14 cellular contexts compared by ENCODE assay signal in the genomic region with DNA sequence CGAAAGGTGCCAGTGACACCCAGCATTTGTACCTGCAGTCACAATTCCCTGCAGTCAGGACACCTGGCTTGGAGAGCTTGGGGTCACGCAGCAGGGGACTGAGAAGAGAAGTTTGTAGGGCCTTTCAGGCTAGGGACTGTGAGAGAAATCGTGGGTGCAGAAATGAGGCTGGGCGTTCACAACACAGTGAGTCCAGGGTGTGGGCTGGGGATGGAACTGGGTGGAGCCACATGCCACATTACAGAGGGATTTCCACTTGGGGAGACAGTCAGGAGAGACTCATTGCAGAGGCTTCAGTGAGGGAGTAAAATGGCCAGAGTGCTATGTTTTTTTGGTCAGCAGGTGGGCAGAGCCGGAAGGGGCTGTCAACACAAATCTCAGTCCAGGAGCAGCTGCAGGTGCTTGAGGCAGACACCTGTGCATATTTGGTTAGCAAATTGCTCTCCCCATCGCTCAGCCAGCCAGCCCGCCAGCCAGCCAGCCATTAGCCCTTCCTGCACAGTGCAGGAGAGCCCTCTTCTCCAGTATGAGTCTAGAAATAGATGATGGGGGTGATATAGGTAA. TPM values are rescaled to one million over a fixed set of nuclear protein-coding genes. Genes with fewer than 3 reads are reported as not detected.
DNase-seq lines count a peak whose midpoint lies in the region; ATAC-seq lines count a peak whose summit lies in the region.
"Had no signal": no experiment of that assay in that cellular context is flagged by ENCODE, and none has a peak within 500 bp of the region (broad histone marks: within the 10 kb centered on the region; RNA-seq: fewer than 3 reads in every experiment).

No MANE protein-coding gene starts in this region.

- H3K4me1 ChIP-seq in naive thymus-derived CD4-positive, alpha-beta T cell (ENCODE audit: control insufficient read depth in 2 of 2, insufficient read depth in 2 of 2, low read length in 2 of 2): peaks cover 9 to 30% of the 10 kb centered on the region in 2 donors

- intact Hi-C loops in naive thymus-derived CD4-positive, alpha-beta T cell (cut with micrococcal nuclease): loop anchor here in 1 of 2 donors (10.0 kb wide), 2 partner anchors 156 to 606 kb away; a partner anchor contains a TSS

- POLR2A ChIA-PET in naive thymus-derived CD4-positive, alpha-beta T cell (lab: Charles Lee): interaction anchor here (1.1 to 1.2 kb wide), 2 partner anchors 10 to 73 kb away, joined by 3 read pairs; no protein-coding TSS in a partner anchor

- peaks cover 0 to 3% (median 0%) of the 10 kb centered on the region in 5 donors for H3K27me3 Mint-ChIP-seq in naive thymus-derived CD4-positive, alpha-beta T cell
- H3K27me3 Mint-ChIP-seq: activated CD4-positive, alpha-beta T cell treated with anti-CD3 and anti-CD28 coated beads, Interleukin-2, amount 10 ng/mL, durations not matched to agents 7 days and 5 days; activated naive CD8-positive, alpha-beta T cell treated with anti-CD3 and anti-CD28 coated beads, Interleukin-2, amount 10 ng/mL, durations not matched to agents 7 days and 5 days had no signal

- peak overlapping the region in 5 of 10 donors; percentile 5 to 59 (median 14) for H3K4me3 Mint-ChIP-seq in naive thymus-derived CD4-positive, alpha-beta T cell
- H3K4me3 Mint-ChIP-seq: activated CD4-positive, alpha-beta T cell treated with anti-CD3 and anti-CD28 coated beads, Interleukin-2, amount 10 ng/mL, durations not matched to agents 7 days and 5 days; activated naive CD8-positive, alpha-beta T cell treated with anti-CD3 and anti-CD28 coated beads, Interleukin-2, amount 10 ng/mL, durations not matched to agents 7 days and 5 days had no signal

- no peak overlapping the region for H3K27ac ChIP-seq in naive thymus-derived CD4-positive, alpha-beta T cell (ENCODE audit: low read depth, low read length)
- H3K27ac ChIP-seq: dorsolateral prefrontal cortex, thoracic aorta had no signal

- no peak overlapping the region for H3K4me3 ChIP-seq in naive thymus-derived CD4-positive, alpha-beta T cell (ENCODE audit: low read length)
- H3K4me3 ChIP-seq: dorsolateral prefrontal cortex, thoracic aorta had no signal

- no peaks in the 10 kb centered on the region for H3K27me3 ChIP-seq in naive thymus-derived CD4-positive, alpha-beta T cell (ENCODE audit: control insufficient read depth in 2 of 2, insufficient read depth in 2 of 2, low read length in 2 of 2)

- DNase-seq in DMS53 (lab: John Stamatoyannopoulos, UW) (peak; percentile 91), NCI-H146 (lab: John Stamatoyannopoulos, UW) (peak; percentile 94), SHP77 (lab: John Stamatoyannopoulos, UW) (peak; percentile 67 to 85), hippocampal formation (lab: John Stamatoyannopoulos, UW) (no peak), AG08396 (ENCODE audit: low spot score) (no peak)
- no peak for DNase-seq in naive thymus-derived CD4-positive, alpha-beta T cell
- no peak for DNase-seq in activated CD4-positive, CD25-positive, alpha-beta regulatory T cell (lab: John Stamatoyannopoulos, UW)
- DNase-seq: activated CD4-positive, alpha-beta T cell treated with anti-CD3 and anti-CD28 coated beads, Interleukin-2, amount 10 ng/mL, durations not matched to agents 7 days and 5 days; activated naive CD8-positive, alpha-beta T cell treated with anti-CD3 and anti-CD28 coated beads, Interleukin-2, amount 10 ng/mL, durations not matched to agents 7 days and 5 days; Right ventricle myocardium superior; stimulated activated CD4-positive, alpha-beta T cell treated with anti-CD3 and anti-CD28 coated beads, Interleukin-1b, Interleukin-23, amount 100 ng/mL, for 48 hours had no signal

- H3K4me1 Mint-ChIP-seq in naive thymus-derived CD4-positive, alpha-beta T cell: peaks cover 42 to 81% (median 72%) of the 10 kb centered on the region in 7 donors

- no peaks in the 10 kb centered on the region for H3K9me3 ChIP-seq in naive thymus-derived CD4-positive, alpha-beta T cell (ENCODE audit: control insufficient read depth in 2 of 3, low read length in 3 of 3)
- H3K9me3 ChIP-seq: thoracic aorta had no signal

- ATAC-seq in naive thymus-derived CD4-positive, alpha-beta T cell: no peak
- ATAC-seq in GM18519 (IDR thresholded peaks at IDR 0.05; ENCODE audit: low FRiP score, unreplicated experiment): no peak

- peaks cover 0 to 9% (median 0%) of the 10 kb centered on the region in 5 donors for H3K36me3 Mint-ChIP-seq in naive thymus-derived CD4-positive, alpha-beta T cell

- peak overlapping the region in 8 of 9 donors; percentile 20 to 84 (median 66) for H3K27ac Mint-ChIP-seq in naive thymus-derived CD4-positive, alpha-beta T cell
- H3K27ac Mint-ChIP-seq: activated CD4-positive, alpha-beta T cell treated with anti-CD3 and anti-CD28 coated beads, Interleukin-2, amount 10 ng/mL, durations not matched to agents 7 days and 5 days; activated naive CD8-positive, alpha-beta T cell treated with anti-CD3 and anti-CD28 coated beads, Interleukin-2, amount 10 ng/mL, durations not matched to agents 7 days and 5 days had no signal

- no peaks in the 10 kb centered on the region for H3K9me3 Mint-ChIP-seq in naive thymus-derived CD4-positive, alpha-beta T cell
- H3K9me3 Mint-ChIP-seq: activated CD4-positive, alpha-beta T cell treated with anti-CD3 and anti-CD28 coated beads, Interleukin-2, amount 10 ng/mL, durations not matched to agents 7 days and 5 days; activated naive CD8-positive, alpha-beta T cell treated with anti-CD3 and anti-CD28 coated beads, Interleukin-2, amount 10 ng/mL, durations not matched to agents 7 days and 5 days had no signal

- peaks cover 0 to 20% (median 0%) of the 10 kb centered on the region in 3 experiments for H3K36me3 ChIP-seq in naive thymus-derived CD4-positive, alpha-beta T cell (ENCODE audit: control insufficient read depth in 2 of 3, insufficient read depth in 3 of 3, low read length in 3 of 3)
- H3K36me3 ChIP-seq: thoracic aorta had no signal

- CTCF ChIA-PET in naive thymus-derived CD4-positive, alpha-beta T cell (lab: Charles Lee): interaction anchor here (0.6 kb wide), 1 partner anchor 402 kb away, joined by 5 read pairs; no protein-coding TSS in a partner anchor

RNA-seq across cellular contexts. Expression of a gene that starts 7.4 kb away (rescaled TPM):
- 10 to 100 TPM; 35.6 to 65.7 (median 47.7) TPM for total RNA-seq in naive thymus-derived CD4-positive, alpha-beta T cell
- polyA plus RNA-seq in naive thymus-derived CD4-positive, alpha-beta T cell: 1 to 10 TPM; 1.7 to 7.3 TPM

RNA-seq across cellular contexts. Expression of a gene that starts 48.4 kb away (rescaled TPM):
- 10 to 100 TPM; 16.9 to 78.8 (median 22.0) TPM for total RNA-seq in naive thymus-derived CD4-positive, alpha-beta T cell
- 10 to 100 TPM in 1 of 2 donors, 1 to 10 TPM in 1; 9.6 to 21.7 TPM for polyA plus RNA-seq in naive thymus-derived CD4-positive, alpha-beta T cell

Comparison
In these comparisons a context has a peak if more than half of its experiments do, and no peak if none do; other contexts are left out.
1. DNase-seq: peak in DMS53 (single experiment), NCI-H146 (single experiment) and SHP77 (2 of 2); none in naive thymus-derived CD4-positive, alpha-beta T cell (0 of 9), hippocampal formation (0 of 2), AG08396 (single experiment) and activated CD4-positive, CD25-positive, alpha-beta regulatory T cell (0 of 4).